12 cellular contexts compared by ENCODE assay signal in the genomic region with DNA sequence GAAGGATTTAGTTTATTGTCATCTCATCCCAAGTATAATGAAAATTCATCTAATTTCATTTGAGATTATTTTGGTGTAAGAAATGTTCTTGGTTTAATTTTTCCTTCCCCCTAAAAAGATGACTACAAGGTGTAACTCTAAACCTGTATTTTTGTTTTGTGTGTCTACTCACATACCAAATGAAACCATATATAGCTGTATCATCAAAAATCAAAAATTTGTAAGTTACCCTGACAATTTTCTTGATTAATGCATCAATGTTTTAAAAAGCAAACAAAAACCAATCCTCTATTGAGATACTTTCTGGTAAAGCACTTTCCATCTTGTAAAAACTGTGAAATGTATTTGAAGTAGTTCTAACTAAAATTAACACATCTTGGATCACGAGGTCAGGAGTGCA. TPM values are rescaled to one million over a fixed set of nuclear protein-coding genes. Genes with fewer than 3 reads are reported as not detected.
"Had no signal": no experiment of that assay in that cellular context is flagged by ENCODE, and none has a peak within 500 bp of the region (broad histone marks: within the 10 kb centered on the region; RNA-seq: fewer than 3 reads in every experiment).

No MANE protein-coding gene starts in this region.

- H3K9me3 ChIP-seq: HAP-1 had no signal

- H2AFZ ChIP-seq: GM23248 had no signal

- FAIRE-seq: HTR-8/SVneo had no signal

- H3K4me3 ChIP-seq: GM23248, HAP-1 had no signal

- H3K9ac ChIP-seq: GM23248, KMS-11 had no signal

- H3K4me2 ChIP-seq: KMS-11 had no signal

- H3K27ac ChIP-seq: GM23248, KMS-11 had no signal

- H3K4me1 ChIP-seq: HAP-1 had no signal

- DNase-seq: GM23248, GOT3, H7, HFFc6, Karpas-422, KBM-7 had no signal

- H3K36me3 ChIP-seq: HAP-1 had no signal

- ATAC-seq: HCT116 had no signal

RNA-seq across cellular contexts. Expression of a gene that starts 43.4 kb away (rescaled TPM):
- total RNA-seq: GM23248, HFFc6, HT-29, LHCN-M2 had no signal
- polyA plus RNA-seq: GM23248 had no signal
